ENCODE assay signal across 1 cellular context in genomic region chr2:19902272-19902730, GRCh38.
TF ChIP-seq lines count a peak whose summit lies in the region.

No MANE protein-coding gene starts in this region.

TF ChIP-seq in HepG2, 621 proteins besides CTCF, POLR2A, EP300 and RAD21 (continued from another document and continues in another):
- TF ChIP-seq ARID3A (IDR thresholded peaks at IDR 0.05; ENCODE audit: low read depth, low read length): no peak
- TF ChIP-seq REL (CRISPR knock-in tag; conservative IDR thresholded peaks at IDR 0.05): no peak
- no peak for TF ChIP-seq NFE2 (CRISPR knock-in tag; IDR thresholded peaks at IDR 0.05)
- TF ChIP-seq ZNF574 (CRISPR knock-in tag; IDR thresholded peaks at IDR 0.05): no peak
- TF ChIP-seq GABPA (IDR thresholded peaks at IDR 0.05; ENCODE audit: low read depth, low read length): no peak
- no peak for TF ChIP-seq GABPA (CRISPR knock-in tag; IDR thresholded peaks at IDR 0.05; ENCODE audit: low read depth)
- TF ChIP-seq ZNF326 (CRISPR knock-in tag; IDR thresholded peaks at IDR 0.05; ENCODE audit: borderline replicate concordance): no peak
- no peak for TF ChIP-seq ZNF839 (CRISPR knock-in tag; IDR thresholded peaks at IDR 0.05; ENCODE audit: borderline replicate concordance)
- no peak for TF ChIP-seq PCBP2 (optimal IDR thresholded peaks at IDR 0.05; ENCODE audit: low read depth, low read length, poor library complexity, severe bottlenecking)
- TF ChIP-seq ZBTB7A (CRISPR knock-in tag; IDR thresholded peaks at IDR 0.05): no peak
- TF ChIP-seq PHF21A (CRISPR knock-in tag; IDR thresholded peaks at IDR 0.05): no peak
- TF ChIP-seq ZNF331 (CRISPR knock-in tag; IDR thresholded peaks at IDR 0.05): no peak
- no peak for TF ChIP-seq ZNF883 (CRISPR knock-in tag; IDR thresholded peaks at IDR 0.05; ENCODE audit: not compliant biosample characterization)
- TF ChIP-seq THAP9 (CRISPR knock-in tag; IDR thresholded peaks at IDR 0.05; ENCODE audit: borderline replicate concordance): no peak
- no peak for TF ChIP-seq ZFY (CRISPR knock-in tag; IDR thresholded peaks at IDR 0.05)
- TF ChIP-seq ELF4 (CRISPR knock-in tag; IDR thresholded peaks at IDR 0.05; ENCODE audit: borderline replicate concordance): peak; percentile 69; the same call in 1 of the 2 replicates
- peak; percentile 5; the same call in 1 of the 2 replicates for TF ChIP-seq ZNF704 (CRISPR knock-in tag; IDR thresholded peaks at IDR 0.05; ENCODE audit: borderline replicate concordance)
- no peak for TF ChIP-seq ZNF382 (CRISPR knock-in tag; IDR thresholded peaks at IDR 0.05; ENCODE audit: borderline replicate concordance)
- TF ChIP-seq ZNF354B (CRISPR knock-in tag; IDR thresholded peaks at IDR 0.05): no peak
- no peak for TF ChIP-seq GPN1 (CRISPR knock-in tag; IDR thresholded peaks at IDR 0.05; ENCODE audit: borderline replicate concordance)
- 0 out of 2 replicates have a peak, but pooled peaks have one; percentile 55 for TF ChIP-seq THYN1 (CRISPR knock-in tag; IDR thresholded peaks at IDR 0.05; ENCODE audit: borderline replicate concordance, low read depth)
- TF ChIP-seq FLYWCH1 (CRISPR knock-in tag; IDR thresholded peaks at IDR 0.05): 0 out of 2 replicates have a peak, but pooled peaks have one; percentile 5
- TF ChIP-seq ZBTB20 (CRISPR knock-in tag; IDR thresholded peaks at IDR 0.05; ENCODE audit: borderline replicate concordance, low read depth): 0 out of 2 replicates have a peak, but pooled peaks have one; percentile 1
- no peak; the same call in 1 of the 2 replicates for TF ChIP-seq MTERF4 (CRISPR knock-in tag; IDR thresholded peaks at IDR 0.05)
- no peak for TF ChIP-seq ZNF329 (CRISPR knock-in tag; IDR thresholded peaks at IDR 0.05; ENCODE audit: low read depth)
- TF ChIP-seq SNRNP70 (IDR thresholded peaks at IDR 0.05; ENCODE audit: low read depth, low read length): no peak
- TF ChIP-seq ZNF253 (CRISPR knock-in tag; IDR thresholded peaks at IDR 0.05; ENCODE audit: borderline replicate concordance): no peak
- no peak for TF ChIP-seq ZC3H4 (CRISPR knock-in tag; IDR thresholded peaks at IDR 0.05; ENCODE audit: borderline replicate concordance)
- no peak for TF ChIP-seq SAFB2 (CRISPR knock-in tag; IDR thresholded peaks at IDR 0.05; ENCODE audit: borderline replicate concordance, low read depth)
- no peak for TF ChIP-seq ZNF138 (CRISPR knock-in tag; IDR thresholded peaks at IDR 0.05; ENCODE audit: low read depth)
- no peak; the same call in 1 of the 2 replicates for TF ChIP-seq IKZF5 (CRISPR knock-in tag; IDR thresholded peaks at IDR 0.05)
- TF ChIP-seq SKI (IDR thresholded peaks at IDR 0.05; ENCODE audit: partially characterized antibody): no peak
- peak; percentile 4; the same call in 1 of the 2 replicates for TF ChIP-seq ZNF749 (CRISPR knock-in tag; IDR thresholded peaks at IDR 0.05; ENCODE audit: borderline replicate concordance)
- no peak for TF ChIP-seq KAT2B (IDR thresholded peaks at IDR 0.05; ENCODE audit: borderline replicate concordance, low read depth, low read length)
- no peak for TF ChIP-seq CBX1 (IDR thresholded peaks at IDR 0.05; ENCODE audit: low read depth)
- no peak for TF ChIP-seq JUND (CRISPR knock-in tag; IDR thresholded peaks at IDR 0.05)
- TF ChIP-seq CREB1 (IDR thresholded peaks at IDR 0.05): 0 out of 2 replicates have a peak, but pooled peaks have one; percentile 17
- TF ChIP-seq CREB1 (CRISPR knock-in tag; IDR thresholded peaks at IDR 0.05): no peak
- no peak for TF ChIP-seq ZNF460 (CRISPR knock-in tag; IDR thresholded peaks at IDR 0.05; ENCODE audit: borderline replicate concordance)
- TF ChIP-seq SIX4 (CRISPR knock-in tag; IDR thresholded peaks at IDR 0.05): 0 out of 2 replicates have a peak, but pooled peaks have one; percentile 26
- peak; percentile 8; the same call in 1 of the 2 replicates for TF ChIP-seq ZNF142 (CRISPR knock-in tag; IDR thresholded peaks at IDR 0.05)
